In the genomic region with DNA sequence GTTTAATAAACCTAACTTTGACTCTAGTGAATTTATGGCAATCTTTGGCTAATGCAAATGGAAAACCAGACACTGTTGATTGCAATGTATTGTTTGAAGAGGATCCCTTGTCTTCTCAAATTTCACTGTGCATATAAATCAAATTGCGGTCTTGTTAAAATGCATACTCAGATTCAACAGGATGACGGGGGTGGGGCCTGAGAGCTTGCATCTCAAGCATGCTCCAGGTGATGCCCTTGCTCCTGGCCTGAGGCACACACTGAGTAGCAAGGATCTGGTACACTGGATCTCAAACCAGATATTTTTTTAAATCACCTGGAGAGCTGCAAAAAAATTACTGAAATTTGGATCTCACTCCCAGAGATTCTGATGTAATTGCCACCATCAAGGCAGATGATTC, we compare ENCODE assay signal across 13 cellular contexts.
DNase-seq lines count a peak whose midpoint lies in the region; ATAC-seq, FAIRE-seq and TF ChIP-seq lines count a peak whose summit lies in the region.
"Had no signal": no experiment of that assay in that cellular context is flagged by ENCODE, and none has a peak within 500 bp of the region (broad histone marks: within the 10 kb centered on the region; RNA-seq: fewer than 3 reads in every experiment).

No MANE protein-coding gene starts in this region.

- no peaks in the 10 kb centered on the region for H3K27me3 Mint-ChIP-seq in WTC11 (ENCODE audit: low read depth)
- H3K27me3 Mint-ChIP-seq: B cell; CD4-positive, alpha-beta T cell had no signal

- TF ChIP-seq CTCF in WTC11 (IDR thresholded peaks at IDR 0.05) (no peak), BE2C (IDR thresholded peaks at IDR 0.05; ENCODE audit: low read depth, low read length) (no peak), dorsolateral prefrontal cortex (IDR thresholded peaks at IDR 0.05 in 54 of 56, conservative IDR thresholded peaks at IDR 0.05 in 2 of 56; ENCODE audit: low read depth in 1 of 56, partially characterized antibody in 56 of 56) (no peak)

- DNase-seq in HTR-8/SVneo (ENCODE audit: insufficient read length, low spot score) (no peak), NCI-H187 (lab: John Stamatoyannopoulos, UW) (peak; percentile 42 to 61), NCI-H69 (lab: John Stamatoyannopoulos, UW) (peak; percentile 59), WTC11 (ENCODE audit: low spot score) (no peak), BE2C (no peak), substantia nigra (lab: John Stamatoyannopoulos, UW) (no peak), dorsolateral prefrontal cortex (no peak)
- DNase-seq: CD4-positive, alpha-beta T cell; DMS79 treated with DMSO at 0.1 percent for 48 hours had no signal

- peak; percentile 60 for ATAC-seq in WTC11

- H3K9me3 Mint-ChIP-seq in WTC11 = peaks cover 8% of the 10 kb centered on the region

- H3K27ac ChIP-seq in substantia nigra (ENCODE audit: low read depth, low read length, poor library complexity, severe bottlenecking) = no peak overlapping the region
- H3K27ac ChIP-seq in dorsolateral prefrontal cortex = no peak overlapping the region
- H3K27ac ChIP-seq: HL-60, SK-N-MC had no signal

- CTCF ChIA-PET in WTC11 (lab: Charles Lee) = interaction anchor here (1.3 kb wide), 1 partner anchor 179 kb away, joined by 3 read pairs; no protein-coding TSS in a partner anchor

- H3K9me3 ChIP-seq in BE2C = no peaks in the 10 kb centered on the region
- H3K9me3 ChIP-seq: HAP-1 had no signal

- no peaks in the 10 kb centered on the region for H3K27me3 ChIP-seq in BE2C
- no peaks in the 10 kb centered on the region for H3K27me3 ChIP-seq in dorsolateral prefrontal cortex

- peaks cover 47% of the 10 kb centered on the region for H3K4me1 Mint-ChIP-seq in WTC11
- H3K4me1 Mint-ChIP-seq: B cell had no signal

- 0 out of 2 replicates have a peak, but pooled peaks cover 3% of the 10 kb centered on the region for H3K36me3 Mint-ChIP-seq in WTC11

- FAIRE-seq in HTR-8/SVneo (lab: Jason Lieb, UNC) = peak; percentile 55

- H3K4me3 ChIP-seq in BE2C (ENCODE audit: low read depth, low read length) = no peak overlapping the region
- no peak overlapping the region for H3K4me3 ChIP-seq in dorsolateral prefrontal cortex
- H3K4me3 ChIP-seq: HAP-1, SK-N-MC had no signal

- H3K4me3 Mint-ChIP-seq in WTC11 = no peak overlapping the region
- H3K4me3 Mint-ChIP-seq: B cell; CD4-positive, alpha-beta T cell had no signal

- POLR2A ChIA-PET in WTC11 (lab: Charles Lee) = no interaction called here

- H3K4me1 ChIP-seq in BE2C = no peaks in the 10 kb centered on the region
- H3K4me1 ChIP-seq: HAP-1 had no signal

- H3K27ac Mint-ChIP-seq in WTC11 = no peak overlapping the region
- H3K27ac Mint-ChIP-seq: B cell; CD4-positive, alpha-beta T cell had no signal

- H3K36me3 ChIP-seq in BE2C = no peaks in the 10 kb centered on the region
- H3K36me3 ChIP-seq: HAP-1 had no signal

- intact Hi-C loops in dorsolateral prefrontal cortex (cut with DNase I) = no loop called here

TF ChIP-seq in WTC11, 78 proteins besides CTCF, POLR2A, EP300 and RAD21:
- TF ChIP-seq, protein P1, sequence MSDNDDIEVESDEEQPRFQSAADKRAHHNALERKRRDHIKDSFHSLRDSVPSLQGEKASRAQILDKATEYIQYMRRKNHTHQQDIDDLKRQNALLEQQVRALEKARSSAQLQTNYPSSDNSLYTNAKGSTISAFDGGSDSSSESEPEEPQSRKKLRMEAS (CRISPR knock-in tag; IDR thresholded peaks at IDR 0.05) = no peak
- TF ChIP-seq ELF4 (CRISPR knock-in tag; IDR thresholded peaks at IDR 0.05; ENCODE audit: low read depth) = no peak
- TF ChIP-seq, protein P2, sequence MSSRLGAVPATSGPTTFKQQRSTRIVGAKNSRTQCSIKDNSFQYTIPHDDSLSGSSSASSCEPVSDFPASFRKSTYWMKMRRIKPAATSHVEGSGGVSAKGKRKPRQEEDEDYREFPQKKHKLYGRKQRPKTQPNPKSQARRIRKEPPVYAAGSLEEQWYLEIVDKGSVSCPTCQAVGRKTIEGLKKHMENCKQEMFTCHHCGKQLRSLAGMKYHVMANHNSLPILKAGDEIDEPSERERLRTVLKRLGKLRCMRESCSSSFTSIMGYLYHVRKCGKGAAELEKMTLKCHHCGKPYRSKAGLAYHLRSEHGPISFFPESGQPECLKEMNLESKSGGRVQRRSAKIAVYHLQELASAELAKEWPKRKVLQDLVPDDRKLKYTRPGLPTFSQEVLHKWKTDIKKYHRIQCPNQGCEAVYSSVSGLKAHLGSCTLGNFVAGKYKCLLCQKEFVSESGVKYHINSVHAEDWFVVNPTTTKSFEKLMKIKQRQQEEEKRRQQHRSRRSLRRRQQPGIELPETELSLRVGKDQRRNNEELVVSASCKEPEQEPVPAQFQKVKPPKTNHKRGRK (CRISPR knock-in tag; IDR thresholded peaks at IDR 0.05; ENCODE audit: borderline replicate concordance) = no peak
- no peak for TF ChIP-seq ZNF423 (CRISPR knock-in tag; IDR thresholded peaks at IDR 0.05)

Comparison
In these comparisons a context has a peak if more than half of its experiments do, and no peak if none do; other contexts are left out.
1. DNase-seq: peak in NCI-H187 (2 of 2) and NCI-H69 (single experiment); none in HTR-8/SVneo (single experiment), WTC11 (single experiment), BE2C (single experiment), substantia nigra (0 of 49) and dorsolateral prefrontal cortex (0 of 10).